In genomic region chr3:189588818-189589569, GRCh38 we compare ENCODE assay signal across 27 cellular contexts. TPM values are rescaled to one million over a fixed set of nuclear protein-coding genes. Genes with fewer than 3 reads are reported as not detected.
DNase-seq lines count a peak whose midpoint lies in the region; ATAC-seq and TF ChIP-seq lines count a peak whose summit lies in the region.
"Had no signal": no experiment of that assay in that cellular context is flagged by ENCODE, and none has a peak within 500 bp of the region (broad histone marks: within the 10 kb centered on the region; RNA-seq: fewer than 3 reads in every experiment).

No MANE protein-coding gene starts in this region.

- no peaks in the 10 kb centered on the region for H3K9me2 ChIP-seq in PC-3 (replicated peaks; ENCODE audit: low read length)

- H3K36me3 ChIP-seq in ACC112 (ENCODE audit: insufficient read depth, low read length) (no peaks in the 10 kb centered on the region), PC-3 (ENCODE audit: low read depth, low read length) (no peaks in the 10 kb centered on the region), esophagus squamous epithelium (no peaks in the 10 kb centered on the region)
- H3K36me3 ChIP-seq in effector memory CD4-positive, alpha-beta T cell (ENCODE audit: control insufficient read depth, insufficient read depth, low read length) = no peaks in the 10 kb centered on the region
- H3K36me3 ChIP-seq: ascending aorta, prostate gland, SJSA1, stomach, transverse colon had no signal

- H3K4me3 ChIP-seq in ACC112 (ENCODE audit: low read depth, low read length) (peak overlapping the region; percentile 65), PC-3 (ENCODE audit: low read length) (peak overlapping the region; percentile 21; the same call in 1 of the 2 replicates), esophagus squamous epithelium (no peak overlapping the region)
- no peak overlapping the region for H3K4me3 ChIP-seq in effector memory CD4-positive, alpha-beta T cell (ENCODE audit: insufficient read depth, low read depth, low read length, poor library complexity, severe bottlenecking)
- H3K4me3 ChIP-seq: ascending aorta, prostate gland, SJSA1, stomach, transverse colon had no signal

- H3K27ac Mint-ChIP-seq in immature natural killer cell = no peak overlapping the region
- H3K27ac Mint-ChIP-seq: activated naive CD4-positive, alpha-beta T cell treated with anti-CD3 and anti-CD28 coated beads, Interleukin-2, amount 50 U/mL, for 72 hours; activated T-helper 17 cell treated with anti-CD3 and anti-CD28 coated beads, Interleukin-2, amount 50 U/mL, for 72 hours; B cell; CD8-positive, alpha-beta T cell; dendritic cell treated with granulocyte-macrophage colony-stimulating factor and Interleukin-4, amounts not matched to agents 40 ng/mL and 50 ng/mL, for 4 days; IgD-negative memory B cell had no signal

- no peaks in the 10 kb centered on the region for H3K4me1 Mint-ChIP-seq in immature natural killer cell
- H3K4me1 Mint-ChIP-seq: B cell; central memory CD8-positive, alpha-beta T cell had no signal

- intact Hi-C loops in PC-3 (cut with micrococcal nuclease) = no loop called here
- intact Hi-C loops in esophagus squamous epithelium (cut with DNase I) = no loop called here

- ATAC-seq in PC-3 (peak; percentile 19; the same call in 1 of the 2 replicates), omental fat pad (ENCODE audit: low FRiP score) (peak; percentile 19)
- ATAC-seq: activated naive CD4-positive, alpha-beta T cell treated with anti-CD3 and anti-CD28 coated beads, Interleukin-2, amount 50 U/mL, for 72 hours; activated T-helper 17 cell treated with anti-CD3 and anti-CD28 coated beads, Interleukin-2, amount 50 U/mL, for 72 hours; CD8-positive, alpha-beta T cell had no signal

- no peak overlapping the region for H3K9ac ChIP-seq in PC-3 (ENCODE audit: low read length)

- no peak overlapping the region for H3K4me3 Mint-ChIP-seq in immature natural killer cell
- H3K4me3 Mint-ChIP-seq: activated T-helper 17 cell treated with anti-CD3 and anti-CD28 coated beads, Interleukin-2, amount 50 U/mL, for 72 hours; B cell; CD8-positive, alpha-beta T cell; central memory CD8-positive, alpha-beta T cell; dendritic cell treated with granulocyte-macrophage colony-stimulating factor and Interleukin-4, amounts not matched to agents 40 ng/mL and 50 ng/mL, for 4 days; IgD-negative memory B cell had no signal

- 37 to 41% methylated on average over 3 of the region's 3 CpGs for WGBS in esophagus squamous epithelium, 2 donors

- POLR2A ChIA-PET in PC-3 (lab: Charles Lee; ENCODE audit: unreplicated experiment) = no interaction called here

- peaks cover 7% of the 10 kb centered on the region for H3F3A ChIP-seq in PC-3 (ENCODE audit: low read length, unreplicated experiment)

- no peaks in the 10 kb centered on the region for H3K27me3 ChIP-seq in ACC112 (ENCODE audit: insufficient read depth, low read length)
- H3K27me3 ChIP-seq in PC-3 (ENCODE audit: low read length) = no peaks in the 10 kb centered on the region
- no peaks in the 10 kb centered on the region for H3K27me3 ChIP-seq in esophagus squamous epithelium
- H3K27me3 ChIP-seq in effector memory CD4-positive, alpha-beta T cell (replicated peaks; ENCODE audit: control insufficient read depth, insufficient read depth, low read length, poor library complexity, severe bottlenecking) = no peaks in the 10 kb centered on the region
- H3K27me3 ChIP-seq: ascending aorta, SJSA1, stomach, transverse colon had no signal

- H3K36me3 Mint-ChIP-seq in immature natural killer cell = no peaks in the 10 kb centered on the region
- H3K36me3 Mint-ChIP-seq: CD8-positive, alpha-beta T cell; IgD-negative memory B cell had no signal

- CTCF ChIA-PET in PC-3 (lab: Charles Lee) = no interaction called here

- BruUV-seq in PC-3 (replicated peaks; lab: Mats Ljungman, UMichigan) = no TSS peak

- H4K20me1 ChIP-seq in PC-3 (ENCODE audit: low read length) = no peaks in the 10 kb centered on the region

- peak overlapping the region; percentile 61 for H3K4me2 ChIP-seq in PC-3 (ENCODE audit: low read length)

- TF ChIP-seq CTCF in PC-3 (conservative IDR thresholded peaks at IDR 0.05; ENCODE audit: low read depth, low read length) = no peak
- no peak for TF ChIP-seq CTCF in esophagus squamous epithelium (IDR thresholded peaks at IDR 0.05)
- TF ChIP-seq CTCF in omental fat pad (IDR thresholded peaks at IDR 0.05) = no peak

- no peaks in the 10 kb centered on the region for H3K79me2 ChIP-seq in ACC112 (ENCODE audit: control insufficient read depth, insufficient read depth, low read length, unreplicated experiment)
- H3K79me2 ChIP-seq in PC-3 (ENCODE audit: low read length) = no peaks in the 10 kb centered on the region

- H3K9me3 ChIP-seq in PC-3 (ENCODE audit: low read length) = no peaks in the 10 kb centered on the region
- H3K9me3 ChIP-seq in esophagus squamous epithelium = no peaks in the 10 kb centered on the region
- no peaks in the 10 kb centered on the region for H3K9me3 ChIP-seq in effector memory CD4-positive, alpha-beta T cell (ENCODE audit: control insufficient read depth, low read length)
- H3K9me3 ChIP-seq: ascending aorta, prostate gland, SJSA1, stomach, transverse colon had no signal

- H3K27ac ChIP-seq in ACC112 (ENCODE audit: low read depth, low read length) (peak overlapping the region; percentile 91), PC-3 (ENCODE audit: low read length) (peak overlapping the region; percentile 63), esophagus squamous epithelium (peak overlapping the region in 3 of 4 donors; percentile 3 to 26 (median 23))
- H3K27ac ChIP-seq in effector memory CD4-positive, alpha-beta T cell (ENCODE audit: insufficient read depth, low read length, poor library complexity, severe bottlenecking) = no peak overlapping the region
- H3K27ac ChIP-seq: ascending aorta, prostate gland, SJSA1, stomach, transverse colon had no signal

- peak; percentile 28 for DNase-seq in PC-3
- no peak for DNase-seq in esophagus squamous epithelium (lab: John Stamatoyannopoulos, UW)
- no peak for DNase-seq in omental fat pad (ENCODE audit: low spot score)
- DNase-seq in effector memory CD4-positive, alpha-beta T cell = no peak
- DNase-seq in immature natural killer cell = no peak
- no peak for DNase-seq in NCI-H2107 (lab: John Stamatoyannopoulos, UW)
- no peak for DNase-seq in activated gamma-delta T cell treated with Interleukin-2 at 50 U/mL for 16 hours
- DNase-seq: activated CD4-positive, alpha-beta T cell treated with anti-CD3 and anti-CD28 coated beads, Interleukin-2, amount 50 U/mL, for 48 hours; CD8-positive, alpha-beta T cell; DMS153; NCI-H1092 treated with DMSO at 0.1 percent for 48 hours; NCI-H187 treated with DMSO at 0.1 percent for 48 hours; NCI-H69; stomach; T-helper 1 cell; transverse colon had no signal

- TF ChIP-seq POLR2A in esophagus squamous epithelium (IDR thresholded peaks at IDR 0.05) = no peak

- peaks cover 0 to 8% (median 1%) of the 10 kb centered on the region in 3 donors for H3K27me3 Mint-ChIP-seq in immature natural killer cell (ENCODE audit: low read depth in 3 of 3)
- H3K27me3 Mint-ChIP-seq: B cell; central memory CD8-positive, alpha-beta T cell; dendritic cell treated with granulocyte-macrophage colony-stimulating factor and Interleukin-4, amounts not matched to agents 40 ng/mL and 50 ng/mL, for 4 days; IgD-negative memory B cell had no signal

- H3K9me3 Mint-ChIP-seq in immature natural killer cell = peaks cover 0 to 10% (median under 1%) of the 10 kb centered on the region in 6 donors
- H3K9me3 Mint-ChIP-seq: central memory CD8-positive, alpha-beta T cell; dendritic cell treated with granulocyte-macrophage colony-stimulating factor and Interleukin-4, amounts not matched to agents 40 ng/mL and 50 ng/mL, for 4 days had no signal

- H2AFZ ChIP-seq in ACC112 (ENCODE audit: low read length, unreplicated experiment) (peak overlapping the region; percentile 89), PC-3 (ENCODE audit: low read length) (peak overlapping the region; percentile 69)

- H3K4me1 ChIP-seq in ACC112 (ENCODE audit: control insufficient read depth, insufficient read depth, low read length, unreplicated experiment) (peaks cover 35% of the 10 kb centered on the region), PC-3 (ENCODE audit: insufficient read depth, low read length) (peaks cover 21% of the 10 kb centered on the region), esophagus squamous epithelium (peaks cover 0 to 36% (median 0%) of the 10 kb centered on the region in 3 donors)
- H3K4me1 ChIP-seq in effector memory CD4-positive, alpha-beta T cell (ENCODE audit: control insufficient read depth, insufficient read depth, low read length, poor library complexity, severe bottlenecking) = no peaks in the 10 kb centered on the region
- H3K4me1 ChIP-seq: ascending aorta, prostate gland, SJSA1, stomach, transverse colon had no signal

RNA-seq across cellular contexts. Expression of gene TP63, which starts 42.2 kb away (rescaled TPM):
- total RNA-seq in PC-3 (2014; rRNA removed) (0.23 and 0.29 TPM in 2 replicates), esophagus squamous epithelium (100 to 1,000 TPM; 111 to 162 (median 137) TPM), omental fat pad (under 1 TPM in 2 of 4 donors, not detected in 2; 0.19 to 0.24 TPM)
- polyA plus RNA-seq in immature natural killer cell = not detected
- total RNA-seq: ascending aorta; CD8-positive, alpha-beta T cell; G401; SJSA1; transverse colon had no signal

Comparison
In these comparisons a context has a peak if more than half of its experiments do, and no peak if none do; other contexts are left out.
1. H3K4me3 ChIP-seq: peak in ACC112 (single experiment) and PC-3 (single experiment); none in esophagus squamous epithelium (0 of 4) and effector memory CD4-positive, alpha-beta T cell (single experiment).
2. RNA of gene TP63, which starts 42.2 kb away (total RNA-seq): 111 to 162 TPM in esophagus squamous epithelium; 0.23 to 0.29 TPM in PC-3 and 0.19 to 0.24 TPM in omental fat pad; every median in the first group is over 10 times any median in the second.